Comparison of ENCODE assay signal across 1 cellular context in genomic region chr13:74101436-74101835, GRCh38.
TF ChIP-seq lines count a peak whose summit lies in the region.

No MANE protein-coding gene starts in this region.

TF ChIP-seq in SK-N-SH treated with all-trans-retinoic acid at 6 μM for 48 hours, 23 proteins besides CTCF, POLR2A, EP300 and RAD21 (continued from another document):
- TF ChIP-seq TSHZ2 (CRISPR knock-in tag; IDR thresholded peaks at IDR 0.05) (no peak), ESRRG (CRISPR knock-in tag; IDR thresholded peaks at IDR 0.05) (no peak), CREB5 (CRISPR knock-in tag; IDR thresholded peaks at IDR 0.05; ENCODE audit: low read depth) (no peak), CSDC2 (CRISPR knock-in tag; IDR thresholded peaks at IDR 0.05) (no peak), ZNF70 (CRISPR knock-in tag; IDR thresholded peaks at IDR 0.05) (no peak), TCF4 (CRISPR knock-in tag; IDR thresholded peaks at IDR 0.05; ENCODE audit: borderline replicate concordance) (no peak), TOX (CRISPR knock-in tag; IDR thresholded peaks at IDR 0.05; ENCODE audit: borderline replicate concordance) (no peak), BACH2 (CRISPR knock-in tag; IDR thresholded peaks at IDR 0.05; ENCODE audit: borderline replicate concordance) (no peak), ISL1 (CRISPR knock-in tag; IDR thresholded peaks at IDR 0.05) (no peak), ZNF565 (CRISPR knock-in tag; conservative IDR thresholded peaks at IDR 0.05; ENCODE audit: low read depth) (no peak), ZNF8 (CRISPR knock-in tag; IDR thresholded peaks at IDR 0.05) (no peak), RARB (CRISPR knock-in tag; IDR thresholded peaks at IDR 0.05) (no peak), GLIS3 (CRISPR knock-in tag; IDR thresholded peaks at IDR 0.05) (no peak)
TF ChIP-seq in SK-N-SH treated with all-trans-retinoic acid at 6 μM for 48 hours: peak in this region for 0.
